ENCODE assay signal across 8 cellular contexts in the genomic region with DNA sequence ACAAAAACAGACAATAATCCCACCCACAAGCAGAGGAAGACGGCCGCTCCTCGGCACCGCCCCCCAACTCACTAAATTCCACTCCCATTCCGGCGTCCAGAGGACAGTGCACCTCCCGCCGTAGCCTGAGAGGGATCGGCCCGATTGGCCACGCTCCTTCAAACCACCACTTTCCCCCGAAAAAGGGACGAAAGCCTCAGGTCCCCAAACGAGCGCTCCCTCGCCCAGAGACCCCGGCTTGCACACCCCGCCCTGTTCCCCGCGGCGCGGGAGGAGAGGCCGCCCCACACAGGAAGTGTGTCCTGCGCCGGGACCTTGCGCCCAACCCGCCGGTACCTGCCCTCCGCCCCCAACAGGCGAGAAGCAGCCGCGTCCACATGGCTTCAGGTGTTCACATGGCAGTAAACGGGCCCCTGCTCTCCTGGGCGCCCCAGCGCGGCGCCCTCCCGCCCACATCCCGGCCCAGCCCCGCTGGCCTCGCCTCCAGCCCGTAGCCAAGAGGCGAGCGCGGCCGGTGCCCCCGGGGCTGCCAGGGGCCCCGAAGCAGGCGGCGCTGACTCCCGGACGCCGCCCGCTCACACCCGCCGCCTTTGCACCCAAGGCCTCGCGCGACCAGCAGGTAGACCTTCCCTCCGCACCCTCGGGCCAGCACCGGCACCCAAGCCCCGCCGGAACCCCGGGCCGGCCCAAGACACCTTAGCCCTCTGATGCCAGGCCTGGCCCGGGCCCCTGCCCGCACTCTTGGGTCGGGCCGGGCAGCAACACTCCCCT. TPM values are rescaled to one million over a fixed set of nuclear protein-coding genes. Genes with fewer than 3 reads are reported as not detected.
DNase-seq lines count a peak whose midpoint lies in the region; ATAC-seq and TF ChIP-seq lines count a peak whose summit lies in the region.

No MANE protein-coding gene starts in this region.

- H3K4me1 ChIP-seq in endocrine pancreas (ENCODE audit: control insufficient read depth, insufficient read depth, low read length) (peaks cover 7% of the 10 kb centered on the region), mucosa of rectum (ENCODE audit: control insufficient read depth in 2 of 2, insufficient read depth in 2 of 2, low read length in 2 of 2) (peaks cover 9 to 25% of the 10 kb centered on the region in 2 donors)

- H3K27me3 Mint-ChIP-seq in activated CD8-positive, alpha-beta T cell treated with anti-CD3 and anti-CD28 coated beads for 36 hours = no peaks in the 10 kb centered on the region

- H3K36me3 Mint-ChIP-seq in activated CD8-positive, alpha-beta T cell treated with anti-CD3 and anti-CD28 coated beads for 36 hours (ENCODE audit: low read depth) = peaks cover 22% of the 10 kb centered on the region

- H3K27ac ChIP-seq in mucosa of rectum (ENCODE audit: low read depth in 2 of 2, low read length in 2 of 2) = peak overlapping the region; percentile 89

- no peaks in the 10 kb centered on the region for H3K36me3 ChIP-seq in endocrine pancreas (ENCODE audit: control insufficient read depth, insufficient read depth, low read length)
- H3K36me3 ChIP-seq in mucosa of rectum (ENCODE audit: control insufficient read depth in 2 of 2, insufficient read depth in 2 of 2, low read length in 2 of 2) = no peaks in the 10 kb centered on the region

- ATAC-seq in HG02938 (IDR thresholded peaks at IDR 0.05; ENCODE audit: unreplicated experiment) = peak; percentile 39
- ATAC-seq in activated CD8-positive, alpha-beta T cell treated with anti-CD3 and anti-CD28 coated beads for 36 hours = peak; percentile 76

- H3K27me3 ChIP-seq in endocrine pancreas (ENCODE audit: control insufficient read depth, insufficient read depth, low read length) (no peaks in the 10 kb centered on the region), mucosa of rectum (ENCODE audit: control insufficient read depth in 2 of 2, insufficient read depth in 2 of 2, low read length in 2 of 2) (no peaks in the 10 kb centered on the region)

- DNase-seq in NK-92 treated with Interleukin-12 subunit alpha and Interleukin-12 subunit beta, amount 100 ng/mL, for 24 hours (lab: John Stamatoyannopoulos, UW) = peak; percentile 71
- DNase-seq in NK-92 (lab: John Stamatoyannopoulos, UW; ENCODE audit: unreplicated experiment) (no peak), NCI-H2227 treated with DMSO at 0.1 percent for 48 hours (lab: John Stamatoyannopoulos, UW) (peak; percentile 8)
- DNase-seq in activated CD8-positive, alpha-beta T cell treated with anti-CD3 and anti-CD28 coated beads for 36 hours = peak; percentile 83
- peak; percentile 34 to 64 for DNase-seq in stimulated activated CD8-positive, alpha-beta memory T cell treated with anti-CD3 and anti-CD28 coated beads, Interleukin-7, amount 100 ng/mL, for 4 hours (ENCODE audit: low read depth in 2 of 2)

- TF ChIP-seq CTCF in activated CD8-positive, alpha-beta T cell treated with anti-CD3 and anti-CD28 coated beads for 36 hours (IDR thresholded peaks at IDR 0.05) = no peak

- H3K9me3 ChIP-seq in endocrine pancreas (ENCODE audit: control insufficient read depth, low read length) (no peaks in the 10 kb centered on the region), mucosa of rectum (ENCODE audit: control insufficient read depth in 2 of 2, low read length in 2 of 2) (no peaks in the 10 kb centered on the region)

- H3K9ac ChIP-seq in endocrine pancreas (ENCODE audit: control insufficient read depth, insufficient read depth, low read length) = peak overlapping the region; percentile 85
- peak overlapping the region; percentile 80 to 81 for H3K9ac ChIP-seq in mucosa of rectum (ENCODE audit: low read depth in 1 of 2, low read length in 2 of 2)

- H3K4me1 Mint-ChIP-seq in activated CD8-positive, alpha-beta T cell treated with anti-CD3 and anti-CD28 coated beads for 36 hours (ENCODE audit: low read depth) = peaks cover 40% of the 10 kb centered on the region

- peak overlapping the region; percentile 73 for H3K27ac Mint-ChIP-seq in activated CD8-positive, alpha-beta T cell treated with anti-CD3 and anti-CD28 coated beads for 36 hours

- peak overlapping the region; percentile 91 for H3K4me3 Mint-ChIP-seq in activated CD8-positive, alpha-beta T cell treated with anti-CD3 and anti-CD28 coated beads for 36 hours

- H3K9me3 Mint-ChIP-seq in activated CD8-positive, alpha-beta T cell treated with anti-CD3 and anti-CD28 coated beads for 36 hours = no peaks in the 10 kb centered on the region

- POLR2A ChIA-PET in activated CD8-positive, alpha-beta T cell treated with anti-CD3 and anti-CD28 coated beads for 36 hours (lab: Charles Lee) = no interaction called here

- H3K4me3 ChIP-seq in endocrine pancreas (ENCODE audit: control insufficient read depth, insufficient read depth, low read length) (peak overlapping the region; percentile 68), mucosa of rectum (ENCODE audit: low read length in 2 of 2) (peak overlapping the region; percentile 76 to 81)

- intact Hi-C loops in activated CD8-positive, alpha-beta T cell treated with anti-CD3 and anti-CD28 coated beads for 36 hours (cut with micrococcal nuclease) = loop anchor here (10.0 kb wide), 1 partner anchor 95 kb away; no protein-coding TSS in a partner anchor

- CTCF ChIA-PET in activated CD8-positive, alpha-beta T cell treated with anti-CD3 and anti-CD28 coated beads for 36 hours (lab: Charles Lee) = no interaction called here

RNA-seq across cellular contexts. Expression of gene TCF20, which starts 0.9 kb away (rescaled TPM):
- 10 to 100 TPM; 58.7 to 58.9 TPM for total RNA-seq in activated CD8-positive, alpha-beta T cell treated with anti-CD3 and anti-CD28 coated beads for 36 hours
